In genomic region chr4:168830777-168831512, GRCh38 we compare ENCODE assay signal across 1 cellular context.
TF ChIP-seq lines count a peak whose summit lies in the region.

No MANE protein-coding gene starts in this region.

TF ChIP-seq in H1, 55 proteins besides CTCF, POLR2A, EP300 and RAD21 (continued from another document):
- TF ChIP-seq CHD7 (IDR thresholded peaks at IDR 0.05; ENCODE audit: insufficient replicate concordance, low read length) (no peak), HDAC6 (IDR thresholded peaks at IDR 0.05; ENCODE audit: low read depth, low read length) (no peak), KDM4A (IDR thresholded peaks at IDR 0.05; ENCODE audit: low read depth, low read length, severe bottlenecking) (no peak), RBBP5 (IDR thresholded peaks at IDR 0.05; ENCODE audit: borderline replicate concordance, low read depth, low read length) (no peak)
